In genomic region chr12:109052415-109053323, GRCh38 we compare ENCODE assay signal across 8 cellular contexts. TPM values are rescaled to one million over a fixed set of nuclear protein-coding genes. Genes with fewer than 3 reads are reported as not detected.
DNase-seq lines count a peak whose midpoint lies in the region; TF ChIP-seq lines count a peak whose summit lies in the region.

A gene with protein sequence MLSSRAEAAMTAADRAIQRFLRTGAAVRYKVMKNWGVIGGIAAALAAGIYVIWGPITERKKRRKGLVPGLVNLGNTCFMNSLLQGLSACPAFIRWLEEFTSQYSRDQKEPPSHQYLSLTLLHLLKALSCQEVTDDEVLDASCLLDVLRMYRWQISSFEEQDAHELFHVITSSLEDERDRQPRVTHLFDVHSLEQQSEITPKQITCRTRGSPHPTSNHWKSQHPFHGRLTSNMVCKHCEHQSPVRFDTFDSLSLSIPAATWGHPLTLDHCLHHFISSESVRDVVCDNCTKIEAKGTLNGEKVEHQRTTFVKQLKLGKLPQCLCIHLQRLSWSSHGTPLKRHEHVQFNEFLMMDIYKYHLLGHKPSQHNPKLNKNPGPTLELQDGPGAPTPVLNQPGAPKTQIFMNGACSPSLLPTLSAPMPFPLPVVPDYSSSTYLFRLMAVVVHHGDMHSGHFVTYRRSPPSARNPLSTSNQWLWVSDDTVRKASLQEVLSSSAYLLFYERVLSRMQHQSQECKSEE (plus strand): TSS chr12:109052576. CDS start chr12:109052679, 103 bp downstream.

- peaks cover 15% of the 10 kb centered on the region for H3K4me1 Mint-ChIP-seq in activated naive CD4-positive, alpha-beta T cell treated with anti-CD3 and anti-CD28 coated beads, Interleukin-2, amount 10 ng/mL, durations not matched to agents 7 days and 5 days

- H3K9ac ChIP-seq in MM.1S (ENCODE audit: low read length) = peak within 1 kb of the TSS; percentile 76

- H3K4me1 ChIP-seq in MM.1S (ENCODE audit: low read length) = peaks cover 5% of the 10 kb centered on the region

- peak within 1 kb of the TSS; percentile 84 for H2AFZ ChIP-seq in MM.1S (ENCODE audit: low read length)

- no peaks in the 10 kb centered on the region for H4K20me1 ChIP-seq in MM.1S (ENCODE audit: insufficient read depth, low read length)

- peak within 1 kb of the TSS; percentile 78 for H3K4me3 ChIP-seq in MM.1S (ENCODE audit: low read length)

- H3K27ac Mint-ChIP-seq in activated naive CD4-positive, alpha-beta T cell treated with anti-CD3 and anti-CD28 coated beads, Interleukin-2, amount 10 ng/mL, durations not matched to agents 7 days and 5 days = peak within 1 kb of the TSS; percentile 93

- H3K79me2 ChIP-seq in MM.1S (ENCODE audit: low read length) = peaks cover 14% of the 10 kb centered on the region

- TF ChIP-seq CTCF in MM.1S (IDR thresholded peaks at IDR 0.05; ENCODE audit: low read length) = no peak

- H3K27ac ChIP-seq in MM.1S (ENCODE audit: low read length) (peak within 1 kb of the TSS; percentile 73), substantia nigra (ENCODE audit: low read depth, low read length, poor library complexity, severe bottlenecking) (peak within 1 kb of the TSS; percentile 92)

- CTCF ChIA-PET in activated naive CD4-positive, alpha-beta T cell treated with anti-CD3 and anti-CD28 coated beads, Interleukin-2, amount 10 ng/mL, durations not matched to agents 7 days and 5 days (lab: Charles Lee) = interaction anchor here (0.7 to 1.6 kb wide), 3 partner anchors 35 to 168 kb away, joined by 3 to 5 read pairs (median 4); partner anchors contain the start of gene ALKBH2

- H3K4me2 ChIP-seq in MM.1S (ENCODE audit: low read depth, low read length) = peak within 1 kb of the TSS; percentile 65

- in situ Hi-C loops in SK-MEL-5 (cut with HindIII; ENCODE audit: low pct_unique_long_range_greater_than_20kb, low sequenced_read_pairs) = no loop called here

- no peaks in the 10 kb centered on the region for H3K9me3 Mint-ChIP-seq in activated naive CD4-positive, alpha-beta T cell treated with anti-CD3 and anti-CD28 coated beads, Interleukin-2, amount 10 ng/mL, durations not matched to agents 7 days and 5 days

- H3K9me3 ChIP-seq in MM.1S (replicated peaks; ENCODE audit: insufficient read depth, low read length) = no peaks in the 10 kb centered on the region

- peaks cover 5% of the 10 kb centered on the region for H3K36me3 Mint-ChIP-seq in activated naive CD4-positive, alpha-beta T cell treated with anti-CD3 and anti-CD28 coated beads, Interleukin-2, amount 10 ng/mL, durations not matched to agents 7 days and 5 days

- H3K4me3 Mint-ChIP-seq in activated naive CD4-positive, alpha-beta T cell treated with anti-CD3 and anti-CD28 coated beads, Interleukin-2, amount 10 ng/mL, durations not matched to agents 7 days and 5 days = peak within 1 kb of the TSS; percentile 85

- peaks cover 21% of the 10 kb centered on the region for H3F3A ChIP-seq in MM.1S (ENCODE audit: insufficient read depth, low read length)

- no peaks in the 10 kb centered on the region for H3K27me3 ChIP-seq in MM.1S (replicated peaks; ENCODE audit: insufficient read depth, low read length)

- no peaks in the 10 kb centered on the region for H3K27me3 Mint-ChIP-seq in activated naive CD4-positive, alpha-beta T cell treated with anti-CD3 and anti-CD28 coated beads, Interleukin-2, amount 10 ng/mL, durations not matched to agents 7 days and 5 days

- no peaks in the 10 kb centered on the region for H3K9me2 ChIP-seq in MM.1S (replicated peaks; ENCODE audit: insufficient read depth, low read length)

- H3K36me3 ChIP-seq in MM.1S (replicated peaks; ENCODE audit: insufficient read depth, low read length) = no peaks in the 10 kb centered on the region

- DNase-seq in GM03348 (ENCODE audit: low spot score) (peak; percentile 95), HCEC 1CT (peak; percentile 80), MM.1S (peak; percentile 87), SK-MEL-5 (ENCODE audit: low read depth, low spot score) (peak; percentile 89), globus pallidus (ENCODE audit: low spot score) (peak; percentile 83), nucleus accumbens (lab: John Stamatoyannopoulos, UW) (peak in 55 of 56 donors; percentile 57 to 91 (median 79)), substantia nigra (lab: John Stamatoyannopoulos, UW) (peak in 48 of 49 donors; percentile 49 to 88 (median 76))
- DNase-seq in activated naive CD4-positive, alpha-beta T cell treated with anti-CD3 and anti-CD28 coated beads, Interleukin-2, amount 10 ng/mL, durations not matched to agents 7 days and 5 days = peak; percentile 85

RNA-seq across cellular contexts. Expression of the gene that starts here (rescaled TPM):
- total RNA-seq in SK-MEL-5 (2014; rRNA removed; shearing (Covaris generic)) = 11.8 and 16.2 TPM in 2 replicates
- 10.9 and 13.6 TPM in 2 replicates for polyA plus RNA-seq in SK-MEL-5 (2015; cell fraction: cytosol; rRNA removed)
- polyA plus RNA-seq in SK-MEL-5 (2015; cell fraction: nucleus; rRNA removed) = 10.5 and 22.0 TPM in 2 replicates

Comparison
In these comparisons a context has a peak if more than half of its experiments do, and no peak if none do; other contexts are left out.
1. Peak in every context shown above with its lines: DNase-seq, H3K4me3 ChIP-seq and H3K27ac ChIP-seq.